29 cellular contexts compared by ENCODE assay signal in the genomic region with DNA sequence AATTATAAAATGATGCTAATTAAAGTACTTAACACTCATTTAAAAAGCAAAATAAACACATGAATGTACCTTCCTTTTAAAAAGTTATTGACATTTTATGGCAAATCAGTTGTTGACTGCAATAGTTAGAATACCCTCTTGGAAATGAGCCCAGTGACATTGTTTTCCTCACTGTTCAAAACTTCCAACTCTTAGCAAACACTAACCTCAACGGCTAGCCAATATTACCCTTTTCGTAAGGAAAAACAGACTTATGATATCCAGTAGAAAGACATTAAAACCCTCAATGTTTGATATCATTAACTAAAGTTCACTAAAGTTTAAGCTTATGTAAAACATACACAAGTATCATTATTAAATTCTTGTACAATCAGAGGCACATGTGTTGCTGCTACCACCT.
"Had no signal": no experiment of that assay in that cellular context is flagged by ENCODE, and none has a peak within 500 bp of the region (broad histone marks: within the 10 kb centered on the region; RNA-seq: fewer than 3 reads in every experiment).

No MANE protein-coding gene starts in this region.

- H3K9me3 ChIP-seq: adrenal gland, body of pancreas, esophagus muscularis mucosa, left lung, mucosa of descending colon, neutrophil, sigmoid colon, thyroid gland, upper lobe of right lung had no signal

- H3K4me3 ChIP-seq: adrenal gland, body of pancreas, cardiac muscle cell, esophagus muscularis mucosa, left lung, lung, mucosa of descending colon, sigmoid colon, thyroid gland, upper lobe of right lung had no signal

- H3K27me3 Mint-ChIP-seq: activated naive CD8-positive, alpha-beta T cell; progenitor cell of endocrine pancreas; stimulated activated naive CD8-positive, alpha-beta T cell treated with anti-CD3 and anti-CD28 coated beads, Interleukin-15, amount 100 ng/mL, for 72 hours had no signal

- DNase-seq: activated CD4-positive, alpha-beta T cell treated with anti-CD3 and anti-CD28 coated beads for 48 hours; activated CD4-positive, alpha-beta T cell treated with anti-CD3 and anti-CD28 coated beads, Interleukin-2, amount 50 U/mL, for 48 hours; activated CD8-positive, alpha-beta memory T cell treated with anti-CD3 and anti-CD28 coated beads for 24 hours; activated effector memory CD4-positive, alpha-beta T cell treated with Interleukin-2 at 50 U/mL for 16 hours; activated naive CD4-positive, alpha-beta T cell treated with Interleukin-2 at 50 U/mL for 16 hours; adrenal gland; aorta; cerebellar nuclear complex; foreskin melanocyte; kidney glomerular epithelial cell; sigmoid colon; stimulated activated CD4-positive, alpha-beta T cell treated with anti-CD3 and anti-CD28 coated beads, Interleukin-4, amount 100 ng/mL, for 24 hours; stimulated activated naive CD8-positive, alpha-beta T cell treated with anti-CD3 and anti-CD28 coated beads, Interleukin-15, amount 100 ng/mL, for 72 hours; thyroid gland; upper lobe of right lung had no signal

- H3K36me3 Mint-ChIP-seq: activated naive CD8-positive, alpha-beta T cell; stimulated activated effector memory CD8-positive, alpha-beta T cell treated with anti-CD3 and anti-CD28 coated beads, Interleukin-12 subunit alpha, Interleukin-12 subunit beta, amount 100 ng/mL, for 72 hours had no signal

- H3K4me3 Mint-ChIP-seq: activated naive CD8-positive, alpha-beta T cell; endodermal cell; nephron; stimulated activated effector memory CD8-positive, alpha-beta T cell treated with anti-CD3 and anti-CD28 coated beads, Interleukin-12 subunit alpha, Interleukin-12 subunit beta, amount 100 ng/mL, for 72 hours; stimulated activated naive CD8-positive, alpha-beta T cell treated with anti-CD3 and anti-CD28 coated beads, Interleukin-15, amount 100 ng/mL, for 72 hours had no signal

- H3K27me3 ChIP-seq: adrenal gland, body of pancreas, cardiac muscle cell, esophagus muscularis mucosa, left lung, neutrophil, sigmoid colon, thyroid gland, upper lobe of right lung had no signal

- H3K27ac Mint-ChIP-seq: activated naive CD8-positive, alpha-beta T cell; endodermal cell; nephron; progenitor cell of endocrine pancreas; stimulated activated effector memory CD8-positive, alpha-beta T cell treated with anti-CD3 and anti-CD28 coated beads, Interleukin-12 subunit alpha, Interleukin-12 subunit beta, amount 100 ng/mL, for 72 hours; stimulated activated naive CD8-positive, alpha-beta T cell treated with anti-CD3 and anti-CD28 coated beads, Interleukin-15, amount 100 ng/mL, for 72 hours had no signal

- H3K27ac ChIP-seq: adrenal gland, body of pancreas, cardiac muscle cell, esophagus muscularis mucosa, left lung, neutrophil, sigmoid colon, thyroid gland, upper lobe of right lung, VCaP had no signal

- H3K9me3 Mint-ChIP-seq: endodermal cell; nephron; stimulated activated effector memory CD8-positive, alpha-beta T cell treated with anti-CD3 and anti-CD28 coated beads, Interleukin-12 subunit alpha, Interleukin-12 subunit beta, amount 100 ng/mL, for 72 hours; stimulated activated naive CD8-positive, alpha-beta T cell treated with anti-CD3 and anti-CD28 coated beads, Interleukin-15, amount 100 ng/mL, for 72 hours had no signal

- ATAC-seq: activated CD4-positive, CD25-positive, alpha-beta regulatory T cell treated with anti-CD3 and anti-CD28 coated beads, Interleukin-2, amount 50 U/mL, for 24 hours; body of pancreas; stimulated activated effector memory CD8-positive, alpha-beta T cell treated with anti-CD3 and anti-CD28 coated beads, Interleukin-12 subunit alpha, Interleukin-12 subunit beta, amount 100 ng/mL, for 72 hours; stimulated activated naive CD8-positive, alpha-beta T cell treated with anti-CD3 and anti-CD28 coated beads, Interleukin-15, amount 100 ng/mL, for 72 hours had no signal

- H3K36me3 ChIP-seq: adrenal gland, cardiac muscle cell, esophagus muscularis mucosa, left lung, neutrophil, sigmoid colon, thyroid gland, upper lobe of right lung had no signal
